Comparison of ENCODE assay signal across 20 cellular contexts in the genomic region with DNA sequence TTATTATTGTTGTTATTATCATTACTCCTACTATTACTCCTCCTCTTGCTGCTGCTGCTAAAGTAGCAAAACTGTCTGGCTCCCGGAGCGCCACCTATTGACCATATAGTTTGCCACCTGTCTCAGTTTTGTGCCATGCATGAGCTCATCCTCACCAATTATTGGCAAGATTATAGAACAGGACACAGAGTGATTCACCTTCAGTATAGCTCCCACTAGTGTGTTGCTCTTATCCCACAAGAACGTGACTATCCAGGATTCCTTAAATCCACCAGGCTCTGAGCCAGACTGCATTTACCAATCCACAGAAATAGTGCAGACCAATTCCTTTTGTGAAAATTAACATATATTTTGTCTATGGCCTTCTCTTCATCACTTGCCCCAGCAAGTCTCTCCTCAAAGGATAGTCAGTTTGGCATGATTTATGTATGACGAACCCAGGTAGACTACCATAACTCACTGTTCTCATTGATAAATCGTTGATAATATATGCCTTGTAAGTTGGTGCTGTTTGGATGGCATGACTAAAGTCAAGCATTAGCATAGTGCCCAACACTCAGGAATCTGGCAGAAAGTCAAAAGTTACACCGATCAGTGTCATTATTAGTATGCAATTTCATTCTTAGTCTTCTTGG.
A peak's percentile ranks its signal among the peaks of the same experiment; 100 is the strongest.
DNase-seq lines count a peak whose midpoint lies in the region; FAIRE-seq and TF ChIP-seq lines count a peak whose summit lies in the region.
"Had no signal": no experiment of that assay in that cellular context is flagged by ENCODE, and none has a peak within 500 bp of the region (broad histone marks: within the 10 kb centered on the region; RNA-seq: fewer than 3 reads in every experiment).

No MANE protein-coding gene starts in this region.

- no peaks in the 10 kb centered on the region for H3K4me1 ChIP-seq in H1 (replicated peaks in 1 of 4; ENCODE audit: control insufficient read depth in 3 of 4, insufficient read depth in 4 of 4, low read length in 3 of 4)

- no peak overlapping the region for H3K23ac ChIP-seq in H1 (ENCODE audit: insufficient read length)

- H2BK5ac ChIP-seq in H1 (ENCODE audit: low read depth, low read length) = no peak overlapping the region

- no peaks in the 10 kb centered on the region for H3K4me1 Mint-ChIP-seq in progenitor cell of endocrine pancreas (ENCODE audit: low read depth)
- H3K4me1 Mint-ChIP-seq: activated CD8-positive, alpha-beta memory T cell treated with anti-CD3 and anti-CD28 coated beads, Interleukin-2, amount 10 ng/mL, durations not matched to agents 7 days and 5 days; T-helper 17 cell had no signal

- no peaks in the 10 kb centered on the region for H3K79me1 ChIP-seq in H1 (ENCODE audit: low read depth, low read length)

- no peak overlapping the region for H4K8ac ChIP-seq in H1 (ENCODE audit: extremely low read depth, insufficient read depth, low read length)

- no peak overlapping the region for H2AFZ ChIP-seq in H1 (ENCODE audit: low read length)

- no peak for FAIRE-seq in H1 (lab: Jason Lieb, UNC)
- FAIRE-seq: GM19239, K562 had no signal

- no peaks in the 10 kb centered on the region for H3K23me2 ChIP-seq in H1 (ENCODE audit: low read depth, low read length)

- H3K14ac ChIP-seq in H1 (ENCODE audit: insufficient read length) = no peak overlapping the region

- no peak overlapping the region for H4K5ac ChIP-seq in H1 (ENCODE audit: insufficient read length, low read depth, low read length)

- TF ChIP-seq POLR2A in H1 (IDR thresholded peaks at IDR 0.05; ENCODE audit: control extremely low read depth in 1 of 2, low read depth in 2 of 2, low read length in 2 of 2) = no peak

- H3K79me2 ChIP-seq in H1 (ENCODE audit: control insufficient read depth in 1 of 2, insufficient read depth in 2 of 2, low read length in 2 of 2) = no peaks in the 10 kb centered on the region

- no peak overlapping the region for H2AK5ac ChIP-seq in H1 (ENCODE audit: low read depth, low read length)

- no peaks in the 10 kb centered on the region for H3K27me3 Mint-ChIP-seq in progenitor cell of endocrine pancreas
- H3K27me3 Mint-ChIP-seq: activated CD8-positive, alpha-beta memory T cell treated with anti-CD3 and anti-CD28 coated beads, Interleukin-2, amount 10 ng/mL, durations not matched to agents 7 days and 5 days; T-helper 17 cell had no signal

- peak; percentile 37; a peak in 3 of 4 replicates for TF ChIP-seq RAD21 in H1 (IDR thresholded peaks at IDR 0.05 in 1 of 2, conservative IDR thresholded peaks at IDR 0.05 in 1 of 2; ENCODE audit: low read depth in 2 of 2, low read length in 2 of 2)

- TF ChIP-seq EP300 in H1 (IDR thresholded peaks at IDR 0.05; ENCODE audit: borderline replicate concordance in 1 of 2, low read depth in 2 of 2, low read length in 2 of 2) = no peak

- no peak overlapping the region for H3K9ac ChIP-seq in H1 (replicated peaks in 1 of 4; ENCODE audit: extremely low read depth in 1 of 4, low read depth in 3 of 4, low read length in 3 of 4)
- H3K9ac ChIP-seq: BLaER1 treated with 17β-estradiol and CSF1 and Interleukin-3, amounts not matched to agents 10 nM and 100 nM had no signal

- H3K56ac ChIP-seq in H1 (replicated peaks; ENCODE audit: insufficient read length, low read depth, low read length) = no peak overlapping the region

- no peak overlapping the region for H2BK20ac ChIP-seq in H1 (ENCODE audit: low read length)

- no peak overlapping the region for H3K4me2 ChIP-seq in H1 (ENCODE audit: insufficient read depth in 1 of 2, low read depth in 2 of 2, low read length in 2 of 2)

- no peaks in the 10 kb centered on the region for H3K9me3 ChIP-seq in H1 (ENCODE audit: insufficient read depth in 2 of 2, low read depth in 1 of 2, low read length in 1 of 2)
- H3K9me3 ChIP-seq: BLaER1 treated with 17β-estradiol and CSF1 and Interleukin-3, amounts not matched to agents 10 nM and 100 nM; thoracic aorta had no signal

- H3K18ac ChIP-seq in H1 (ENCODE audit: extremely low read depth, low read length) = no peak overlapping the region

- CTCF ChIA-PET in H1 (lab: Charles Lee; ENCODE audit: partially characterized antibody) = interaction anchor here (0.7 to 3.1 kb wide), 29 partner anchors 9 to 708 kb away, joined by 3 to 22 read pairs (median 4); no protein-coding TSS in a partner anchor

- 91% methylated on average over 6 of the region's 6 CpGs; no CpG with 5 or more reads in 1 of the 2 experiments for WGBS in H1 (ENCODE audit: extremely low coverage in 1 of 2, insufficient coverage in 1 of 2, insufficient read length in 1 of 2, insufficient replicate concordance in 2 of 2, low coverage in 1 of 2, low lambda C conversion rate in 2 of 2, missing lambda C conversion rate in 1 of 2), 2 experiments

- POLR2A ChIA-PET in H1 (lab: Charles Lee; ENCODE audit: partially characterized antibody) = no interaction called here

- no peak overlapping the region for H3K4me3 ChIP-seq in H1 (ENCODE audit: extremely low read depth in 1 of 4, insufficient read depth in 2 of 4, low read depth in 3 of 4, low read length in 4 of 4)
- H3K4me3 ChIP-seq: BLaER1 treated with 17β-estradiol and CSF1 and Interleukin-3, amounts not matched to agents 10 nM and 100 nM; K562; thoracic aorta had no signal

- H3K27ac Mint-ChIP-seq in progenitor cell of endocrine pancreas = no peak overlapping the region
- H3K27ac Mint-ChIP-seq: activated CD8-positive, alpha-beta memory T cell treated with anti-CD3 and anti-CD28 coated beads, Interleukin-2, amount 10 ng/mL, durations not matched to agents 7 days and 5 days; T-helper 17 cell had no signal

- no peaks in the 10 kb centered on the region for H4K20me1 ChIP-seq in H1 (replicated peaks in 1 of 2; ENCODE audit: control insufficient read depth in 1 of 2, insufficient read depth in 2 of 2, low read length in 2 of 2)
- H4K20me1 ChIP-seq: BLaER1 treated with 17β-estradiol and CSF1 and Interleukin-3, amounts not matched to agents 10 nM and 100 nM had no signal

- no peak overlapping the region for H3K4ac ChIP-seq in H1 (replicated peaks; ENCODE audit: insufficient read length, low read depth, low read length)

- no peak overlapping the region for H2BK15ac ChIP-seq in H1 (ENCODE audit: low read length)

- H3K36me3 ChIP-seq in H1 (ENCODE audit: control insufficient read depth in 2 of 4, insufficient read depth in 4 of 4, low read length in 3 of 4) = no peaks in the 10 kb centered on the region
- H3K36me3 ChIP-seq: BLaER1 treated with 17β-estradiol and CSF1 and Interleukin-3, amounts not matched to agents 10 nM and 100 nM; thoracic aorta had no signal

- H3K9me3 Mint-ChIP-seq in progenitor cell of endocrine pancreas (ENCODE audit: low read depth) = no peaks in the 10 kb centered on the region

- H2BK120ac ChIP-seq in H1 (replicated peaks; ENCODE audit: low read depth, low read length) = no peak overlapping the region

- H2BK12ac ChIP-seq in H1 (ENCODE audit: low read depth, low read length) = no peak overlapping the region

- DNase-seq in ELR (ENCODE audit: low read depth) (peak; percentile 47), LHCN-M2 (ENCODE audit: low read depth) (peak; percentile 63), H1 (ENCODE audit: low read depth in 1 of 2, low spot score in 2 of 2) (peak in 1 of 2 experiments; percentile 49), myocyte (ENCODE audit: low read depth) (peak; percentile 22), GM10266 (ENCODE audit: extremely low spot score) (no peak), RKO (ENCODE audit: low spot score) (no peak), progenitor cell of endocrine pancreas (ENCODE audit: low spot score, unreplicated experiment) (no peak), NCI-H1930 (lab: John Stamatoyannopoulos, UW) (no peak)
- DNase-seq: activated CD4-positive, CD25-positive, alpha-beta regulatory T cell; activated CD8-positive, alpha-beta memory T cell treated with anti-CD3 and anti-CD28 coated beads, Interleukin-2, amount 10 ng/mL, durations not matched to agents 7 days and 5 days; activated effector memory CD4-positive, alpha-beta T cell treated with Interleukin-2 at 50 U/mL for 16 hours; cortex of kidney; nucleus accumbens; Right ventricle myocardium superior; stimulated activated CD4-positive, alpha-beta T cell treated with anti-CD3 and anti-CD28 coated beads, Interleukin-4, amount 100 ng/mL, for 24 hours; T-helper 17 cell had no signal

- no peaks in the 10 kb centered on the region for H3K27me3 ChIP-seq in H1 (replicated peaks in 1 of 4; ENCODE audit: control insufficient read depth in 3 of 4, extremely low read depth in 1 of 4, insufficient read depth in 3 of 4, low read length in 3 of 4)
- H3K27me3 ChIP-seq: BLaER1 treated with 17β-estradiol and CSF1 and Interleukin-3, amounts not matched to agents 10 nM and 100 nM had no signal

- no peaks in the 10 kb centered on the region for H3K36me3 Mint-ChIP-seq in progenitor cell of endocrine pancreas (ENCODE audit: insufficient read depth)
- H3K36me3 Mint-ChIP-seq: activated CD8-positive, alpha-beta memory T cell treated with anti-CD3 and anti-CD28 coated beads, Interleukin-2, amount 10 ng/mL, durations not matched to agents 7 days and 5 days had no signal

- H4K91ac ChIP-seq in H1 (replicated peaks; ENCODE audit: insufficient read length, low read length) = no peak overlapping the region

- no peak overlapping the region for H3K27ac ChIP-seq in H1 (ENCODE audit: low read depth, low read length)
- H3K27ac ChIP-seq: BLaER1 treated with 17β-estradiol and CSF1 and Interleukin-3, amounts not matched to agents 10 nM and 100 nM; thoracic aorta had no signal

- no peak overlapping the region for H3K4me3 Mint-ChIP-seq in progenitor cell of endocrine pancreas (ENCODE audit: low read depth)
- H3K4me3 Mint-ChIP-seq: activated CD8-positive, alpha-beta memory T cell treated with anti-CD3 and anti-CD28 coated beads, Interleukin-2, amount 10 ng/mL, durations not matched to agents 7 days and 5 days; T-helper 17 cell had no signal

- peak; percentile 29 to 59 (median 44) for TF ChIP-seq CTCF in H1 (IDR thresholded peaks at IDR 0.05; ENCODE audit: control extremely low read depth in 1 of 3, insufficient read depth in 1 of 3, low read depth in 1 of 3, low read length in 3 of 3)
- no peak for TF ChIP-seq CTCF in GM10266 (IDR thresholded peaks at IDR 0.05; ENCODE audit: control insufficient read depth, insufficient read depth, low read depth, missing control alignments)
- no peak for TF ChIP-seq CTCF in progenitor cell of endocrine pancreas (IDR thresholded peaks at IDR 0.05; ENCODE audit: unreplicated experiment)

TF ChIP-seq in H1, 55 proteins besides CTCF, POLR2A, EP300 and RAD21:
- TF ChIP-seq BACH1 (IDR thresholded peaks at IDR 0.05; ENCODE audit: low read length) (no peak), ZNF274 (IDR thresholded peaks at IDR 0.05; ENCODE audit: borderline replicate concordance, extremely low read depth, low read length) (no peak), RXRA (IDR thresholded peaks at IDR 0.05; ENCODE audit: insufficient read depth, low read depth, low read length) (no peak), SIN3A (conservative IDR thresholded peaks at IDR 0.05 in 1 of 2, IDR thresholded peaks at IDR 0.05 in 1 of 2; ENCODE audit: low read depth in 1 of 2, low read length in 2 of 2) (no peak)

Comparison
In these comparisons a context has a peak if more than half of its experiments do, and no peak if none do; other contexts are left out.
1. DNase-seq: peak in ELR (single experiment), LHCN-M2 (single experiment) and myocyte (single experiment); none in GM10266 (single experiment), RKO (single experiment), progenitor cell of endocrine pancreas (single experiment) and NCI-H1930 (0 of 2).
2. CTCF ChIP-seq: peak in H1 (3 of 3); none in GM10266 (single experiment) and progenitor cell of endocrine pancreas (single experiment).